Comparison of ENCODE assay signal across 16 cellular contexts in the genomic region with DNA sequence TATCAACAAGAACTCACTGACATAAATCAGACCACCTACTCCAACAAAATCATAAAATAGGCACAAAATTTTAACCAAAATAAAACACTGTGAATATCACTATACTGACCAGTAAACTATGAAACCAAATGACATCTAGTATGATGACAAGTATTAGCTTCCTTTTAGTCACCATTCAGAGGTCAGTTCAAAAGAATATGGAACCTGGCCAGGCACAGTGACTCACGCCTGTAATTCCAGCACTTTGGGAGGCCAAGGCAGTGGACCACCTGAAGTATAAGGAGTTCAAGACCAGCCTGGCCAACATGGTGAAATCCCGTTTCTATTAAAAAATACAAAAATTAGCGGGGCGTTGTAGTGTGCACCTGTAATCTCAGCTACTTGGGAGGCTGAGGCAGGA.
DNase-seq lines count a peak whose midpoint lies in the region; ATAC-seq, FAIRE-seq and TF ChIP-seq lines count a peak whose summit lies in the region.
"Had no signal": no experiment of that assay in that cellular context is flagged by ENCODE, and none has a peak within 500 bp of the region (broad histone marks: within the 10 kb centered on the region; RNA-seq: fewer than 3 reads in every experiment).

No MANE protein-coding gene starts in this region.

- no peak for TF ChIP-seq CTCF in CD8-positive, alpha-beta T cell (IDR thresholded peaks at IDR 0.05)
- no peak for TF ChIP-seq CTCF in body of pancreas (IDR thresholded peaks at IDR 0.05)
- no peak for TF ChIP-seq CTCF in GM13976 (IDR thresholded peaks at IDR 0.05; ENCODE audit: borderline replicate concordance, control extremely low read depth, extremely low read depth, insufficient read depth, missing control alignments)

- H3K4me1 Mint-ChIP-seq in CD8-positive, alpha-beta T cell (ENCODE audit: low read depth): peaks cover 1% of the 10 kb centered on the region
- H3K4me1 Mint-ChIP-seq in activated naive CD4-positive, alpha-beta T cell treated with anti-CD3 and anti-CD28 coated beads for 36 hours (ENCODE audit: low read depth): peaks cover 2% of the 10 kb centered on the region
- H3K4me1 Mint-ChIP-seq: neural progenitor cell had no signal

- no peaks in the 10 kb centered on the region for H3K4me1 ChIP-seq in CD8-positive, alpha-beta T cell (ENCODE audit: insufficient read depth, low read length)
- H3K4me1 ChIP-seq in body of pancreas: no peaks in the 10 kb centered on the region
- H3K4me1 ChIP-seq: neural progenitor cell, thyroid gland had no signal

- no peak for ATAC-seq in CD8-positive, alpha-beta T cell
- ATAC-seq in body of pancreas: no peak

- POLR2A ChIA-PET in CD8-positive, alpha-beta T cell (lab: Charles Lee): no interaction called here

- in situ Hi-C loops in GM13976 (cut with MboI; ENCODE audit: low sequenced_read_pairs, unreplicated experiment): no loop called here

- no peak overlapping the region for H3K4me3 Mint-ChIP-seq in CD8-positive, alpha-beta T cell
- no peak overlapping the region for H3K4me3 Mint-ChIP-seq in activated naive CD4-positive, alpha-beta T cell treated with anti-CD3 and anti-CD28 coated beads for 36 hours
- H3K4me3 Mint-ChIP-seq: activated T-cell treated with anti-CD3 and anti-CD28 coated beads, Interleukin-2, amount 50 U/mL, for 24 hours; neural progenitor cell had no signal

- peak overlapping the region; percentile 34 for H3K27ac Mint-ChIP-seq in CD8-positive, alpha-beta T cell
- no peak overlapping the region for H3K27ac Mint-ChIP-seq in activated naive CD4-positive, alpha-beta T cell treated with anti-CD3 and anti-CD28 coated beads for 36 hours
- H3K27ac Mint-ChIP-seq: neural progenitor cell had no signal

- no peak for TF ChIP-seq POLR2A in body of pancreas (IDR thresholded peaks at IDR 0.05)

- peaks cover 8% of the 10 kb centered on the region for H3K36me3 ChIP-seq in CD8-positive, alpha-beta T cell (ENCODE audit: insufficient read depth, low read length)
- peaks cover 0 to 23% of the 10 kb centered on the region in 2 donors for H3K36me3 ChIP-seq in body of pancreas (replicated peaks in 1 of 2; ENCODE audit: insufficient read depth in 1 of 2, low read depth in 2 of 2)

- no peak overlapping the region for H3K4me3 ChIP-seq in CD8-positive, alpha-beta T cell (ENCODE audit: low read depth, low read length)
- H3K4me3 ChIP-seq in body of pancreas: no peak overlapping the region
- H3K4me3 ChIP-seq: neural progenitor cell, thyroid gland had no signal

- CTCF ChIA-PET in CD8-positive, alpha-beta T cell (lab: Charles Lee): interaction anchor here (1.0 kb wide), 1 partner anchor 8 kb away, joined by 3 read pairs; no protein-coding TSS in a partner anchor
- CTCF ChIA-PET in activated naive CD4-positive, alpha-beta T cell treated with anti-CD3 and anti-CD28 coated beads for 36 hours (lab: Charles Lee): interaction anchor here (0.6 kb wide), 1 partner anchor 89 kb away, joined by 3 read pairs; no protein-coding TSS in a partner anchor

- H3K27ac ChIP-seq in CD8-positive, alpha-beta T cell (ENCODE audit: low read depth, low read length): no peak overlapping the region
- no peak overlapping the region for H3K27ac ChIP-seq in body of pancreas
- H3K27ac ChIP-seq: thyroid gland had no signal

- FAIRE-seq in HTR-8/SVneo (lab: Jason Lieb, UNC): no peak

- H3K27me3 Mint-ChIP-seq in CD8-positive, alpha-beta T cell (ENCODE audit: low read depth): no peaks in the 10 kb centered on the region
- no peaks in the 10 kb centered on the region for H3K27me3 Mint-ChIP-seq in activated naive CD4-positive, alpha-beta T cell treated with anti-CD3 and anti-CD28 coated beads for 36 hours (ENCODE audit: low read depth)
- H3K27me3 Mint-ChIP-seq: activated T-cell treated with anti-CD3 and anti-CD28 coated beads, Interleukin-2, amount 50 U/mL, for 24 hours had no signal

- peaks cover 72% of the 10 kb centered on the region for H3K36me3 Mint-ChIP-seq in CD8-positive, alpha-beta T cell
- peaks cover 19% of the 10 kb centered on the region for H3K36me3 Mint-ChIP-seq in activated naive CD4-positive, alpha-beta T cell treated with anti-CD3 and anti-CD28 coated beads for 36 hours (ENCODE audit: low read depth)

- no peaks in the 10 kb centered on the region for H3K27me3 ChIP-seq in CD8-positive, alpha-beta T cell (ENCODE audit: insufficient read depth, low read length)
- H3K27me3 ChIP-seq in body of pancreas: no peaks in the 10 kb centered on the region
- H3K27me3 ChIP-seq: neural progenitor cell, thyroid gland had no signal

- WGBS in body of pancreas, 2 donors: 91 to 92% methylated on average over 4 of the region's 4 CpGs

- DNase-seq in CD8-positive, alpha-beta T cell: no peak
- DNase-seq in HTR-8/SVneo (ENCODE audit: insufficient read length, low spot score): peak; percentile 15
- DNase-seq in body of pancreas: peak in 3 of 4 donors; percentile 11 to 16 (median 13)
- DNase-seq in lung microvascular endothelial cell (ENCODE audit: low read depth in 2 of 2): peak; percentile 69 to 80
- DNase-seq in GM13976 (ENCODE audit: low spot score): no peak
- no peak for DNase-seq in SKM-1 treated with dmso at 0.1 percent for 144 hours (lab: John Stamatoyannopoulos, UW; ENCODE audit: unreplicated experiment)
- no peak for DNase-seq in activated naive CD4-positive, alpha-beta T cell treated with anti-CD3 and anti-CD28 coated beads for 36 hours
- DNase-seq in CD1c-positive myeloid dendritic cell (ENCODE audit: extremely low spot score): no peak
- DNase-seq: activated T-cell treated with anti-CD3 and anti-CD28 coated beads, Interleukin-2, amount 50 U/mL, for 24 hours; DMS 273 treated with DMSO at 0.1 percent for 48 hours; effector CD4-positive, alpha-beta T cell; H7; NCI-H1092; stimulated activated CD4-positive, alpha-beta T cell treated with anti-CD3 and anti-CD28 coated beads, Interleukin-4, amount 100 ng/mL, for 4 hours; thyroid gland had no signal

- intact Hi-C loops in CD8-positive, alpha-beta T cell (cut with DNase I, micrococcal nuclease): no loop called here
- intact Hi-C loops in body of pancreas (cut with DNase I): no loop called here
- intact Hi-C loops in activated naive CD4-positive, alpha-beta T cell treated with anti-CD3 and anti-CD28 coated beads for 36 hours (cut with micrococcal nuclease): no loop called here

- no peaks in the 10 kb centered on the region for H3K9me3 Mint-ChIP-seq in CD8-positive, alpha-beta T cell
- no peaks in the 10 kb centered on the region for H3K9me3 Mint-ChIP-seq in activated naive CD4-positive, alpha-beta T cell treated with anti-CD3 and anti-CD28 coated beads for 36 hours
- H3K9me3 Mint-ChIP-seq: activated T-cell treated with anti-CD3 and anti-CD28 coated beads, Interleukin-2, amount 50 U/mL, for 24 hours; neural progenitor cell had no signal

- H3K9me3 ChIP-seq in CD8-positive, alpha-beta T cell (ENCODE audit: low read length): no peaks in the 10 kb centered on the region
- H3K9me3 ChIP-seq in body of pancreas: no peaks in the 10 kb centered on the region
- H3K9me3 ChIP-seq: thyroid gland had no signal

Comparison
In these comparisons a context has a peak if more than half of its experiments do, and no peak if none do; other contexts are left out.
1. DNase-seq: peak in HTR-8/SVneo (single experiment), body of pancreas (3 of 4) and lung microvascular endothelial cell (2 of 2); none in CD8-positive, alpha-beta T cell (0 of 7), GM13976 (single experiment), SKM-1 treated with dmso at 0.1 percent for 144 hours (single experiment), activated naive CD4-positive, alpha-beta T cell treated with anti-CD3 and anti-CD28 coated beads for 36 hours (single experiment) and CD1c-positive myeloid dendritic cell (single experiment).